15 cellular contexts compared by ENCODE assay signal in genomic region chr4:78032929-78033328, GRCh38. TPM values are rescaled to one million over a fixed set of nuclear protein-coding genes. Genes with fewer than 3 reads are reported as not detected.
"Had no signal": no experiment of that assay in that cellular context is flagged by ENCODE, and none has a peak within 500 bp of the region (broad histone marks: within the 10 kb centered on the region; RNA-seq: fewer than 3 reads in every experiment).

No MANE protein-coding gene starts in this region.

- H3K4me1 Mint-ChIP-seq: T-cell had no signal

- H3K4me2 ChIP-seq: KMS-11, SK-N-SH had no signal

- H3K4me3 Mint-ChIP-seq: T-cell; T-helper 1 cell treated with Interleukin-12 subunit alpha and Interleukin-12 subunit beta and Interleukin-4 antibody, amounts not matched to agents 30 μg/mL and 1 μg/mL, for 36 hours had no signal

- H3K9ac ChIP-seq: KMS-11, SK-N-SH had no signal

- H3K27ac ChIP-seq: HL-60, KMS-11, RWPE1 had no signal

- H3K27ac Mint-ChIP-seq: T-cell; T-helper 1 cell treated with Interleukin-12 subunit alpha and Interleukin-12 subunit beta and Interleukin-4 antibody, amounts not matched to agents 30 μg/mL and 1 μg/mL, for 36 hours had no signal

- ATAC-seq: Panc1, PC-3, T-cell had no signal

- H3K36me3 Mint-ChIP-seq: T-cell had no signal

- H3K9me3 ChIP-seq: SK-N-SH had no signal

- DNase-seq: Kasumi-1; MM.1S; NCI-H1694; NCI-H2227 treated with DMSO at 0.1 percent for 48 hours; NK-92 treated with Interleukin-12 subunit alpha and Interleukin-12 subunit beta, amount 100 ng/mL, for 24 hours; PC-3; SW 1271; T-cell had no signal

- H3K9me3 Mint-ChIP-seq: T-cell; T-helper 1 cell treated with Interleukin-12 subunit alpha and Interleukin-12 subunit beta and Interleukin-4 antibody, amounts not matched to agents 30 μg/mL and 1 μg/mL, for 36 hours had no signal

RNA-seq across cellular contexts. Expression of gene FRAS1, which starts 24.2 kb away (rescaled TPM):
- total RNA-seq: T-helper 2 cell treated with Interferon-gamma antibody and Interleukin-4, amounts not matched to agents 100 ng/mL and 5 ng/mL, for 36 hours had no signal
